Comparison of ENCODE assay signal across 18 cellular contexts in genomic region chr5:81213070-81213469, GRCh38. TPM values are rescaled to one million over a fixed set of nuclear protein-coding genes. Genes with fewer than 3 reads are reported as not detected.
DNase-seq lines count a peak whose midpoint lies in the region; ATAC-seq and TF ChIP-seq lines count a peak whose summit lies in the region.
"Had no signal": no experiment of that assay in that cellular context is flagged by ENCODE, and none has a peak within 500 bp of the region (broad histone marks: within the 10 kb centered on the region; RNA-seq: fewer than 3 reads in every experiment).

No MANE protein-coding gene starts in this region.

- no peaks in the 10 kb centered on the region for H3K36me3 ChIP-seq in left ventricle myocardium inferior
- H3K36me3 ChIP-seq: SJSA1, transverse colon had no signal

- H3K27ac ChIP-seq in left ventricle myocardium inferior (replicated peaks), result no peak overlapping the region
- H3K27ac ChIP-seq: SJSA1, spleen, transverse colon had no signal

- ATAC-seq in esophagus mucosa (peak; percentile 48), HG02588 (IDR thresholded peaks at IDR 0.05; ENCODE audit: unreplicated experiment) (no peak)

- no peaks in the 10 kb centered on the region for H3K4me1 ChIP-seq in left ventricle myocardium inferior
- H3K4me1 ChIP-seq: SJSA1, spleen, transverse colon had no signal

- intact Hi-C loops in left ventricle myocardium inferior (cut with micrococcal nuclease), result no loop called here

- H3K9me3 ChIP-seq in left ventricle myocardium inferior (replicated peaks), result no peaks in the 10 kb centered on the region
- H3K9me3 ChIP-seq: SJSA1, spleen, transverse colon had no signal

- no peak for TF ChIP-seq CTCF in left ventricle myocardium inferior (IDR thresholded peaks at IDR 0.05; ENCODE audit: borderline replicate concordance)

- H3K27me3 ChIP-seq in left ventricle myocardium inferior (ENCODE audit: low read depth), result no peaks in the 10 kb centered on the region
- H3K27me3 ChIP-seq: SJSA1, spleen, transverse colon had no signal

- DNase-seq in NCI-H1417 (lab: John Stamatoyannopoulos, UW), result peak in 2 of 3 experiments; percentile 29 to 67
- no peak for DNase-seq in NCI-H1417 treated with DMSO at 0.1 percent for 48 hours (lab: John Stamatoyannopoulos, UW)
- peak; percentile 80 for DNase-seq in NCI-H146 treated with DMSO at 0.1 percent for 48 hours (lab: John Stamatoyannopoulos, UW; ENCODE audit: unreplicated experiment)
- DNase-seq in renal cortical epithelial cell (ENCODE audit: low read depth), result peak; percentile 25
- no peak for DNase-seq in left ventricle myocardium inferior
- DNase-seq in CD1c-positive myeloid dendritic cell (ENCODE audit: extremely low spot score), result no peak
- DNase-seq: 8988T; activated CD4-positive, alpha-beta T cell treated with anti-CD3 and anti-CD28 coated beads for 4 hours; MM.1S; NCI-H2227 treated with DMSO at 0.1 percent for 48 hours; nucleus accumbens; retina; spleen; stimulated activated CD4-positive, alpha-beta T cell treated with anti-CD3 and anti-CD28 coated beads, Interleukin-4, amount 100 ng/mL, for 4 hours; transverse colon had no signal

- no peak overlapping the region for H3K4me3 ChIP-seq in left ventricle myocardium inferior
- H3K4me3 ChIP-seq: SJSA1, spleen, transverse colon had no signal

RNA-seq across cellular contexts. Expression of gene CKMT2, which starts 20.1 kb away (rescaled TPM):
- total RNA-seq in esophagus mucosa, result 0.96 TPM
- total RNA-seq in renal cortical epithelial cell, result 1.4 and 2.8 TPM in 2 replicates
- total RNA-seq in left ventricle myocardium inferior, result 1,824 TPM
- total RNA-seq: SJSA1 had no signal

Comparison
In these comparisons a context has a peak if more than half of its experiments do, and no peak if none do; other contexts are left out.
1. DNase-seq: peak in NCI-H1417 (2 of 3), NCI-H146 treated with DMSO at 0.1 percent for 48 hours (single experiment) and renal cortical epithelial cell (single experiment); none in NCI-H1417 treated with DMSO at 0.1 percent for 48 hours (single experiment), left ventricle myocardium inferior (single experiment) and CD1c-positive myeloid dendritic cell (single experiment).
2. RNA of gene CKMT2, which starts 20.1 kb away (total RNA-seq): 1,824 TPM in left ventricle myocardium inferior (single experiment); 1.4 to 2.8 TPM in renal cortical epithelial cell and 0.96 TPM in esophagus mucosa (single experiment); every median in the first group is over 100 times any median in the second.